In the genomic region with DNA sequence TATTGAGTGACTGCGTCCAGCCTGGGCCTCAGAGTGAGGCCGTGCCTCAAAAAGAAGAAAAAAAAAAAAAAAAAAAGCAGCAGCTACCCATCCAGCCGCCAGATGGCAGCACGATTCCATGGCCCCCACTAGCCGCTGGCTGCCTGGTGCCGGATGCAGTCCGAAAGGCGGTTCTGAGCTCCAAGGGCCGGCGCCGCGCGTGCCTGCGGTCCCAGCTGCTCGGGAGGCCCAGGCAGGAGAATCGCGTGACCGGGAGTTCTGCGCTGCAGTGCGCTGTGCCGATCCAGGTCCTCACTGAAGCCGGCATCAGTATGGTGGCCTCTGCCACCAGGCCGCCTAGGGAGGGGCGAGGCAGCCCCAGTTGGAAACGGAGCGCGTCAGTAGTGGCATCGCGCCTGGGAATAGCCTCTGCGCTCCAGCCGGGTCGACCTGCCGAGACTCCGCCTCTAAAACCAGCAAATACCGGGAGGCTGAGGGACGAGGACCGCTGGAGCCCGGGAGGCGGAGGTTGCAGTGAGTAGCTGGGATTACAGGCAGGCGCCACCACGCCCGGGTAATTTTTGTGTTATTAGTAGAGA, we compare ENCODE assay signal across 9 cellular contexts. TPM values are rescaled to one million over a fixed set of nuclear protein-coding genes. Genes with fewer than 3 reads are reported as not detected.
DNase-seq lines count a peak whose midpoint lies in the region; ATAC-seq, FAIRE-seq and TF ChIP-seq lines count a peak whose summit lies in the region.
"Had no signal": no experiment of that assay in that cellular context is flagged by ENCODE, and none has a peak within 500 bp of the region (broad histone marks: within the 10 kb centered on the region; RNA-seq: fewer than 3 reads in every experiment).

No MANE protein-coding gene starts in this region.

- no peaks in the 10 kb centered on the region for H3K9me2 ChIP-seq in SK-N-SH

- H3K36me3 ChIP-seq in SK-N-SH (replicated peaks in 1 of 2; ENCODE audit: control insufficient read depth in 1 of 2, insufficient read depth in 2 of 2, low read length in 1 of 2) = no peaks in the 10 kb centered on the region
- no peaks in the 10 kb centered on the region for H3K36me3 ChIP-seq in pancreas
- H3K36me3 ChIP-seq in tibial artery = no peaks in the 10 kb centered on the region

- POLR2A ChIA-PET in SK-N-SH (lab: Yijun Ruan, JAX) = interaction anchor here (0.8 kb wide), 1 partner anchor 38 kb away, joined by 6 read pairs; no protein-coding TSS in a partner anchor

- peak overlapping the region; percentile 33 to 34; a peak in 2 of 4 replicates for H3K27ac ChIP-seq in SK-N-SH (ENCODE audit: low read depth in 2 of 2, low read length in 1 of 2)
- H3K27ac ChIP-seq in pancreas = no peak overlapping the region
- H3K27ac ChIP-seq in tibial artery = peak overlapping the region; percentile 43 to 67

- H3K27me3 ChIP-seq in SK-N-SH (ENCODE audit: insufficient read depth) (no peaks in the 10 kb centered on the region), pancreas (no peaks in the 10 kb centered on the region), tibial artery (no peaks in the 10 kb centered on the region)

- H3K9me3 ChIP-seq in SK-N-SH (no peaks in the 10 kb centered on the region), pancreas (no peaks in the 10 kb centered on the region), tibial artery (no peaks in the 10 kb centered on the region)

- H3K4me3 Mint-ChIP-seq in activated naive CD8-positive, alpha-beta T cell treated with anti-CD3 and anti-CD28 coated beads for 36 hours = peak overlapping the region; percentile 35

- peak overlapping the region; percentile 67; the same call in 1 of the 2 replicates for H2AFZ ChIP-seq in SK-N-SH (ENCODE audit: low read depth)

- H3K9ac ChIP-seq in SK-N-SH = peak overlapping the region; percentile 48; the same call in 1 of the 2 replicates

- peak; percentile 91 for ATAC-seq in Right ventricle myocardium inferior
- ATAC-seq in pancreas = peak; percentile 88 to 95 (median 94)
- no peak for ATAC-seq in GM19452 (IDR thresholded peaks at IDR 0.05; ENCODE audit: unreplicated experiment)

- TF ChIP-seq RAD21 in SK-N-SH (IDR thresholded peaks at IDR 0.05; ENCODE audit: low read length) = peak; percentile 95

- FAIRE-seq in pancreas (lab: Jason Lieb, UNC) = no peak
- FAIRE-seq: islet of Langerhans had no signal

- TF ChIP-seq CTCF in SK-N-SH (IDR thresholded peaks at IDR 0.05) (peak; percentile 87), pancreas (IDR thresholded peaks at IDR 0.05) (peak; percentile 67 to 81 (median 74)), tibial artery (IDR thresholded peaks at IDR 0.05) (peak; percentile 61 to 74)

- H3K4me2 ChIP-seq in SK-N-SH = peak overlapping the region; percentile 93

- WGBS in SK-N-SH (ENCODE audit: low lambda C conversion rate) = 35% methylated on average over 17 of the region's 42 CpGs
- 15 to 17% methylated on average over 41 to 42 of the region's 42 CpGs for WGBS in pancreas, 2 donors

- peak; percentile 10 for DNase-seq in DMS53 treated with DMSO at 0.1 percent for 48 hours (lab: John Stamatoyannopoulos, UW; ENCODE audit: unreplicated experiment)
- DNase-seq in Kasumi-1 (lab: John Stamatoyannopoulos, UW) = peak; percentile 38 to 66
- DNase-seq in SK-N-SH = peak; percentile 88
- peak; percentile 72 for DNase-seq in activated naive CD8-positive, alpha-beta T cell treated with anti-CD3 and anti-CD28 coated beads for 36 hours
- peak; percentile 93 for DNase-seq in Right ventricle myocardium inferior (ENCODE audit: missing footprints)
- peak; percentile 62 to 89 (median 80) for DNase-seq in pancreas
- peak; percentile 77 to 93 for DNase-seq in tibial artery

- intact Hi-C loops in Right ventricle myocardium inferior (cut with DNase I) (loop anchor here (1.0 to 2.0 kb wide), 3 partner anchors 19 to 79 kb away; partner anchors contain the start of gene SCARF2), pancreas (cut with DNase I) (no loop called here), tibial artery (cut with DNase I; ENCODE audit: low total_unique reads) (no loop called here)

- H3K4me3 ChIP-seq in SK-N-SH (ENCODE audit: low read depth in 2 of 2, low read length in 1 of 2) = peak overlapping the region; percentile 36 to 67
- H3K4me3 ChIP-seq in pancreas = peak overlapping the region in 3 of 4 donors; percentile 25 to 45 (median 28)
- H3K4me3 ChIP-seq in tibial artery = peak overlapping the region; percentile 29 to 47

- no peak for TF ChIP-seq EP300 in SK-N-SH (IDR thresholded peaks at IDR 0.05; ENCODE audit: borderline replicate concordance in 1 of 2, low read depth in 1 of 2, low read length in 1 of 2)

- CTCF ChIA-PET in SK-N-SH (lab: Yijun Ruan, JAX) = interaction anchor here (0.6 to 3.7 kb wide), 28 partner anchors 10 to 365 kb away, joined by 3 to 102 read pairs (median 6); partner anchors contain the start of gene KLHL22

- peaks cover 2% of the 10 kb centered on the region for H3K4me1 Mint-ChIP-seq in activated naive CD8-positive, alpha-beta T cell treated with anti-CD3 and anti-CD28 coated beads for 36 hours

- no peaks in the 10 kb centered on the region for H3K79me2 ChIP-seq in SK-N-SH (ENCODE audit: insufficient read depth)

- no peaks in the 10 kb centered on the region for H3K36me3 Mint-ChIP-seq in activated naive CD8-positive, alpha-beta T cell treated with anti-CD3 and anti-CD28 coated beads for 36 hours

- no peak overlapping the region for H3K27ac Mint-ChIP-seq in activated naive CD8-positive, alpha-beta T cell treated with anti-CD3 and anti-CD28 coated beads for 36 hours

- no peaks in the 10 kb centered on the region for H3K9me3 Mint-ChIP-seq in activated naive CD8-positive, alpha-beta T cell treated with anti-CD3 and anti-CD28 coated beads for 36 hours

- H3F3A ChIP-seq in SK-N-SH (replicated peaks; ENCODE audit: insufficient read depth) = peaks cover 7% of the 10 kb centered on the region

- H3K27me3 Mint-ChIP-seq in activated naive CD8-positive, alpha-beta T cell treated with anti-CD3 and anti-CD28 coated beads for 36 hours = no peaks in the 10 kb centered on the region

- H3K4me1 ChIP-seq in SK-N-SH (ENCODE audit: control insufficient read depth in 1 of 2, insufficient read depth in 2 of 2, low read depth in 1 of 2, low read length in 1 of 2) (peaks cover 12 to 27% of the 10 kb centered on the region in 2 experiments; a peak in 3 of 4 replicates), pancreas (peaks cover 0 to 2% (median 0%) of the 10 kb centered on the region in 3 donors), tibial artery (peaks cover 0 to 14% (median 10%) of the 10 kb centered on the region in 4 donors)

- H4K20me1 ChIP-seq in SK-N-SH (ENCODE audit: insufficient read depth) = peaks cover 8% of the 10 kb centered on the region

TF ChIP-seq in SK-N-SH, 30 proteins besides CTCF, POLR2A, EP300 and RAD21:
- TF ChIP-seq SIN3A (IDR thresholded peaks at IDR 0.05; ENCODE audit: borderline replicate concordance, low read depth, low read length) (0 out of 2 replicates have a peak, but pooled peaks have one; percentile 61), NFIC (IDR thresholded peaks at IDR 0.05; ENCODE audit: borderline replicate concordance) (no peak), CHD2 (IDR thresholded peaks at IDR 0.05; ENCODE audit: low read length, partially characterized antibody) (peak; percentile 30), JUND (IDR thresholded peaks at IDR 0.05) (no peak), SMC3 (IDR thresholded peaks at IDR 0.05; ENCODE audit: low read depth, low read length) (peak; percentile 97), GABPA (IDR thresholded peaks at IDR 0.05; ENCODE audit: low read depth) (no peak), MAX (IDR thresholded peaks at IDR 0.05; ENCODE audit: low read depth) (peak; percentile 38; the same call in 1 of the 2 replicates), FOXJ3 (CRISPR knock-in tag; IDR thresholded peaks at IDR 0.05) (0 out of 2 replicates have a peak, but pooled peaks have one; percentile 20), RCOR1 (IDR thresholded peaks at IDR 0.05; ENCODE audit: low read length) (0 out of 2 replicates have a peak, but pooled peaks have one; percentile 36), MXI1 (IDR thresholded peaks at IDR 0.05; ENCODE audit: low read depth, low read length) (0 out of 2 replicates have a peak, but pooled peaks have one; percentile 16)
- TF ChIP-seq, protein P1, sequence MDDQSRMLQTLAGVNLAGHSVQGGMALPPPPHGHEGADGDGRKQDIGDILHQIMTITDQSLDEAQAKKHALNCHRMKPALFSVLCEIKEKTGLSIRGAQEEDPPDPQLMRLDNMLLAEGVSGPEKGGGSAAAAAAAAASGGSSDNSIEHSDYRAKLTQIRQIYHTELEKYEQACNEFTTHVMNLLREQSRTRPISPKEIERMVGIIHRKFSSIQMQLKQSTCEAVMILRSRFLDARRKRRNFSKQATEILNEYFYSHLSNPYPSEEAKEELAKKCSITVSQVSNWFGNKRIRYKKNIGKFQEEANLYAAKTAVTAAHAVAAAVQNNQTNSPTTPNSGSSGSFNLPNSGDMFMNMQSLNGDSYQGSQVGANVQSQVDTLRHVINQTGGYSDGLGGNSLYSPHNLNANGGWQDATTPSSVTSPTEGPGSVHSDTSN (IDR thresholded peaks at IDR 0.05) = no peak

RNA-seq across cellular contexts. Expression of gene SCARF2, which starts 19.3 kb away (rescaled TPM):
- 32.1 and 49.0 TPM in 2 replicates for polyA plus RNA-seq in SK-N-SH (2012; rRNA removed)
- 21.0 and 41.3 TPM in 2 replicates for polyA plus RNA-seq in SK-N-SH (2012; cell fraction: cytosol; rRNA removed)
- polyA plus RNA-seq in SK-N-SH (2012; cell fraction: nucleus; rRNA removed) = 91.3 and 138 TPM in 2 replicates
- total RNA-seq in activated naive CD8-positive, alpha-beta T cell treated with anti-CD3 and anti-CD28 coated beads for 36 hours = under 1 TPM; 0.14 to 0.16 TPM
- 3.0 TPM for total RNA-seq in Right ventricle myocardium inferior
- total RNA-seq in pancreas = 1 to 10 TPM; 1.1 to 5.2 (median 1.8) TPM
- polyA plus RNA-seq in pancreas = 1 to 10 TPM; 1.2 TPM

RNA-seq across cellular contexts. Expression of gene ZNF74, which starts 24.3 kb away (rescaled TPM):
- polyA plus RNA-seq in SK-N-SH (2012; rRNA removed) = 8.0 and 9.9 TPM in 2 replicates
- polyA plus RNA-seq in SK-N-SH (2012; cell fraction: cytosol; rRNA removed) = 4.5 and 7.5 TPM in 2 replicates
- polyA plus RNA-seq in SK-N-SH (2012; cell fraction: nucleus; rRNA removed) = 16.9 and 18.8 TPM in 2 replicates
- total RNA-seq in activated naive CD8-positive, alpha-beta T cell treated with anti-CD3 and anti-CD28 coated beads for 36 hours = 10 to 100 TPM; 11.5 to 12.2 TPM
- total RNA-seq in Right ventricle myocardium inferior = 6.3 TPM
- 1 to 10 TPM; 5.0 to 9.1 (median 6.4) TPM for total RNA-seq in pancreas
- polyA plus RNA-seq in pancreas = 1 to 10 TPM; 5.2 to 5.4 TPM

Comparison
In these comparisons a context has a peak if more than half of its experiments do, and no peak if none do; other contexts are left out.
1. DNase-seq: peak in every context shown above with its lines; median percentile 93 in Right ventricle myocardium inferior; 88 in SK-N-SH; 85 in tibial artery; 80 in pancreas; 72 in activated naive CD8-positive, alpha-beta T cell treated with anti-CD3 and anti-CD28 coated beads for 36 hours; 52 in Kasumi-1; 10 in DMS53 treated with DMSO at 0.1 percent for 48 hours.
2. H3K27ac ChIP-seq: peak in SK-N-SH (2 of 2) and tibial artery (2 of 2); none in pancreas (0 of 4).
3. Peak in every context shown above with its lines, with median percentiles within 50 percentile points of each other: H3K4me3 ChIP-seq and CTCF ChIP-seq.